17 cellular contexts compared by ENCODE assay signal in genomic region chr6:83108378-83108777, GRCh38.
"Had no signal": no experiment of that assay in that cellular context is flagged by ENCODE, and none has a peak within 500 bp of the region (broad histone marks: within the 10 kb centered on the region; RNA-seq: fewer than 3 reads in every experiment).

No MANE protein-coding gene starts in this region.

- H3K4me1 ChIP-seq: colonic mucosa, gastrocnemius medialis, right atrium auricular region had no signal

- H3K36me3 ChIP-seq: thyroid gland had no signal

- H3K4me3 ChIP-seq: colonic mucosa, gastrocnemius medialis, right atrium auricular region, smooth muscle cell, thyroid gland had no signal

- H3K27me3 ChIP-seq: colonic mucosa, gastrocnemius medialis, right atrium auricular region, thyroid gland had no signal

- H3K9me3 ChIP-seq: colonic mucosa, gastrocnemius medialis, thyroid gland had no signal

- H3K27ac ChIP-seq: colonic mucosa, gastrocnemius medialis, right atrium auricular region, thyroid gland had no signal

- DNase-seq: colonic mucosa; dermis blood vessel endothelial cell; erythroblast; gastrocnemius medialis; glutamatergic neuron; islet precursor cell; mammary epithelial cell; naive thymus-derived CD8-positive, alpha-beta T cell; posterior cingulate gyrus; stimulated activated CD4-positive, alpha-beta T cell treated with anti-CD3 and anti-CD28 coated beads, Interleukin-2, amount 100 ng/mL, for 48 hours; stimulated activated naive CD4-positive, alpha-beta T cell treated with Interleukin-2 at 50 U/mL for 16 hours; thyroid gland had no signal

- ATAC-seq: gastrocnemius medialis; left lobe of liver; naive thymus-derived CD8-positive, alpha-beta T cell had no signal

- FAIRE-seq: endothelial cell of umbilical vein, urothelium cell line had no signal

- H3K4me2 ChIP-seq: smooth muscle cell had no signal
